19 cellular contexts compared by ENCODE assay signal in genomic region chr1:24894002-24894401, GRCh38. TPM values are rescaled to one million over a fixed set of nuclear protein-coding genes. Genes with fewer than 3 reads are reported as not detected.
DNase-seq lines count a peak whose midpoint lies in the region; ATAC-seq, FAIRE-seq and TF ChIP-seq lines count a peak whose summit lies in the region.
"Had no signal": no experiment of that assay in that cellular context is flagged by ENCODE, and none has a peak within 500 bp of the region (broad histone marks: within the 10 kb centered on the region; RNA-seq: fewer than 3 reads in every experiment).

No MANE protein-coding gene starts in this region.

- H3K27ac Mint-ChIP-seq in activated CD8-positive, alpha-beta T cell treated with anti-CD3 and anti-CD28 coated beads, Interleukin-2, amount 10 ng/mL, durations not matched to agents 7 days and 5 days: no peak overlapping the region
- no peak overlapping the region for H3K27ac Mint-ChIP-seq in activated CD8-positive, alpha-beta T cell treated with anti-CD3 and anti-CD28 coated beads for 36 hours
- H3K27ac Mint-ChIP-seq: GM23338 had no signal

- BruUV-seq in GM12878 (replicated peaks; lab: Mats Ljungman, UMichigan): no TSS peak

- no peaks in the 10 kb centered on the region for H3K79me2 ChIP-seq in GM12878 (ENCODE audit: control insufficient read depth, insufficient read depth, low read length)

- TF ChIP-seq CTCF in activated CD8-positive, alpha-beta T cell treated with anti-CD3 and anti-CD28 coated beads for 36 hours (IDR thresholded peaks at IDR 0.05): no peak
- TF ChIP-seq CTCF in GM10266 (IDR thresholded peaks at IDR 0.05; ENCODE audit: control insufficient read depth, insufficient read depth, low read depth, missing control alignments): no peak
- TF ChIP-seq CTCF in GM12878 (IDR thresholded peaks at IDR 0.05 in 2 of 3, conservative IDR thresholded peaks at IDR 0.05 in 1 of 3; ENCODE audit: control insufficient read depth in 2 of 3, extremely low read depth in 1 of 3, insufficient read depth in 1 of 3, low read depth in 3 of 3, low read length in 3 of 3): no peak
- TF ChIP-seq CTCF in spleen (IDR thresholded peaks at IDR 0.05 in 8 of 11, conservative IDR thresholded peaks at IDR 0.05 in 3 of 11): no peak

- H3K4me2 ChIP-seq in GM12878 (ENCODE audit: control insufficient read depth, insufficient read depth): no peak overlapping the region
- H3K4me2 ChIP-seq: GM23338, KMS-11, PC-9 had no signal

- H3K4me1 Mint-ChIP-seq in activated CD8-positive, alpha-beta T cell treated with anti-CD3 and anti-CD28 coated beads, Interleukin-2, amount 10 ng/mL, durations not matched to agents 7 days and 5 days (ENCODE audit: low read depth): peaks cover 9% of the 10 kb centered on the region
- H3K4me1 Mint-ChIP-seq in activated CD8-positive, alpha-beta T cell treated with anti-CD3 and anti-CD28 coated beads for 36 hours (ENCODE audit: low read depth): peaks cover 11% of the 10 kb centered on the region
- H3K4me1 Mint-ChIP-seq: GM23338 had no signal

- H3K27ac ChIP-seq in GM12878 (ENCODE audit: control insufficient read depth, insufficient read depth) (no peak overlapping the region), spleen (no peak overlapping the region)
- H3K27ac ChIP-seq: C4-2B, KMS-11, PC-9 had no signal

- intact Hi-C loops in activated CD8-positive, alpha-beta T cell treated with anti-CD3 and anti-CD28 coated beads for 36 hours (cut with micrococcal nuclease): loop anchor here (10.0 kb wide), 1 partner anchor 49 kb away; no protein-coding TSS in a partner anchor
- intact Hi-C loops in GM12878 (cut with micrococcal nuclease; ENCODE audit: unreplicated experiment): no loop called here
- intact Hi-C loops in spleen (cut with DNase I; ENCODE audit: low total_unique reads): no loop called here

- peaks cover 10% of the 10 kb centered on the region for H3K9me3 Mint-ChIP-seq in activated CD8-positive, alpha-beta T cell treated with anti-CD3 and anti-CD28 coated beads, Interleukin-2, amount 10 ng/mL, durations not matched to agents 7 days and 5 days (ENCODE audit: insufficient read depth)
- peaks cover 13% of the 10 kb centered on the region for H3K9me3 Mint-ChIP-seq in activated CD8-positive, alpha-beta T cell treated with anti-CD3 and anti-CD28 coated beads for 36 hours

- H3K4me3 Mint-ChIP-seq in activated CD8-positive, alpha-beta T cell treated with anti-CD3 and anti-CD28 coated beads, Interleukin-2, amount 10 ng/mL, durations not matched to agents 7 days and 5 days: no peak overlapping the region
- no peak overlapping the region for H3K4me3 Mint-ChIP-seq in activated CD8-positive, alpha-beta T cell treated with anti-CD3 and anti-CD28 coated beads for 36 hours
- H3K4me3 Mint-ChIP-seq: GM23338 had no signal

- H3K9ac ChIP-seq in GM12878 (ENCODE audit: control insufficient read depth, insufficient read depth, low read length): no peak overlapping the region
- H3K9ac ChIP-seq: KMS-11 had no signal

- H2AFZ ChIP-seq in GM12878 (ENCODE audit: control insufficient read depth, low read depth, low read length): no peak overlapping the region
- H2AFZ ChIP-seq: GM23338, PC-9 had no signal

- CTCF ChIA-PET in activated CD8-positive, alpha-beta T cell treated with anti-CD3 and anti-CD28 coated beads, Interleukin-2, amount 10 ng/mL, durations not matched to agents 7 days and 5 days (lab: Charles Lee): no interaction called here
- CTCF ChIA-PET in activated CD8-positive, alpha-beta T cell treated with anti-CD3 and anti-CD28 coated beads for 36 hours (lab: Charles Lee): interaction anchor here (1.4 kb wide), 1 partner anchor 44 kb away, joined by 3 read pairs; no protein-coding TSS in a partner anchor
- CTCF ChIA-PET in GM12878 (lab: Yijun Ruan, JAX): interaction anchor here (1.1 to 8.0 kb wide), 3 partner anchors 42 to 309 kb away, joined by 3 to 133 read pairs (median 7); no protein-coding TSS in a partner anchor

- H3K9me3 ChIP-seq in GM12878 (replicated peaks; ENCODE audit: control insufficient read depth, insufficient read depth, low read length) (peaks cover 6% of the 10 kb centered on the region), spleen (peaks cover 0 to 22% (median 15%) of the 10 kb centered on the region in 8 donors)

- SMC1A ChIA-PET in GM12878 (lab: Charles Lee; ENCODE audit: uncharacterized antibody, unreplicated experiment): interaction anchor here (0.8 to 1.7 kb wide), 6 partner anchors 14 to 235 kb away, joined by 3 to 9 read pairs (median 3); no protein-coding TSS in a partner anchor

- H3K27me3 Mint-ChIP-seq in activated CD8-positive, alpha-beta T cell treated with anti-CD3 and anti-CD28 coated beads, Interleukin-2, amount 10 ng/mL, durations not matched to agents 7 days and 5 days (ENCODE audit: low read depth): peaks cover 3% of the 10 kb centered on the region
- H3K27me3 Mint-ChIP-seq in activated CD8-positive, alpha-beta T cell treated with anti-CD3 and anti-CD28 coated beads for 36 hours: peaks cover 1% of the 10 kb centered on the region

- FAIRE-seq in GM12878 (lab: Jason Lieb, UNC): no peak
- no peak for FAIRE-seq in urothelium cell line (lab: Jason Lieb, UNC)
- FAIRE-seq: GM19239 had no signal

- H3K27me3 ChIP-seq in GM12878 (replicated peaks in 1 of 2; ENCODE audit: control insufficient read depth in 2 of 2, insufficient read depth in 2 of 2, low read length in 1 of 2): no peaks in the 10 kb centered on the region
- H3K27me3 ChIP-seq in spleen (replicated peaks in 1 of 7): no peaks in the 10 kb centered on the region

- TF ChIP-seq POLR2A in GM12878 (IDR thresholded peaks at IDR 0.05; ENCODE audit: low read depth, low read length) (no peak), spleen (IDR thresholded peaks at IDR 0.05) (no peak)

- no peaks in the 10 kb centered on the region for H4K20me1 ChIP-seq in GM12878 (ENCODE audit: control insufficient read depth, insufficient read depth)

- peaks cover 15% of the 10 kb centered on the region for H3K36me3 Mint-ChIP-seq in activated CD8-positive, alpha-beta T cell treated with anti-CD3 and anti-CD28 coated beads, Interleukin-2, amount 10 ng/mL, durations not matched to agents 7 days and 5 days (ENCODE audit: low read depth)
- peaks cover 15% of the 10 kb centered on the region for H3K36me3 Mint-ChIP-seq in activated CD8-positive, alpha-beta T cell treated with anti-CD3 and anti-CD28 coated beads for 36 hours (ENCODE audit: low read depth)

- no peak for TF ChIP-seq EP300 in GM12878 (IDR thresholded peaks at IDR 0.05; ENCODE audit: borderline replicate concordance in 1 of 2, control insufficient read depth in 1 of 2, low read depth in 2 of 2, low read length in 2 of 2)

- POLR2A ChIA-PET in activated CD8-positive, alpha-beta T cell treated with anti-CD3 and anti-CD28 coated beads, Interleukin-2, amount 10 ng/mL, durations not matched to agents 7 days and 5 days (lab: Charles Lee): no interaction called here
- POLR2A ChIA-PET in activated CD8-positive, alpha-beta T cell treated with anti-CD3 and anti-CD28 coated beads for 36 hours (lab: Charles Lee): interaction anchor here (0.7 to 1.1 kb wide), 2 partner anchors 34 to 45 kb away, joined by 3 read pairs; no protein-coding TSS in a partner anchor
- POLR2A ChIA-PET in GM12878 (lab: Charles Lee): interaction anchor here (0.6 to 1.3 kb wide), 5 partner anchors 9 to 161 kb away, joined by 3 to 4 read pairs (median 3); no protein-coding TSS in a partner anchor

- H3K36me3 ChIP-seq in GM12878 (ENCODE audit: control insufficient read depth in 2 of 2, insufficient read depth in 2 of 2, low read length in 1 of 2) (no peaks in the 10 kb centered on the region), spleen (no peaks in the 10 kb centered on the region)

- no peak for ATAC-seq in activated CD8-positive, alpha-beta T cell treated with anti-CD3 and anti-CD28 coated beads, Interleukin-2, amount 10 ng/mL, durations not matched to agents 7 days and 5 days
- no peak for ATAC-seq in activated CD8-positive, alpha-beta T cell treated with anti-CD3 and anti-CD28 coated beads for 36 hours
- ATAC-seq in GM12878: peak; percentile 36
- ATAC-seq: GM23338, Right ventricle myocardium inferior had no signal

- TF ChIP-seq RAD21 in GM12878 (IDR thresholded peaks at IDR 0.05; ENCODE audit: insufficient read depth, low read depth, low read length): no peak

- WGBS in GM12878 (ENCODE audit: insufficient coverage, insufficient replicate concordance, low lambda C conversion rate, missing lambda C conversion rate): 44% methylated on average over 8 of the region's 8 CpGs
- 68 to 83% (median 77%) methylated on average over 8 of the region's 8 CpGs for WGBS in spleen, 5 donors

- peak; percentile 16 for DNase-seq in activated CD8-positive, alpha-beta T cell treated with anti-CD3 and anti-CD28 coated beads, Interleukin-2, amount 10 ng/mL, durations not matched to agents 7 days and 5 days
- DNase-seq in activated CD8-positive, alpha-beta T cell treated with anti-CD3 and anti-CD28 coated beads for 36 hours: no peak
- peak; percentile 32 for DNase-seq in GM10266 (ENCODE audit: extremely low spot score)
- DNase-seq in GM12878 (ENCODE audit: low read depth, low spot score): no peak
- peak; percentile 16 for DNase-seq in spleen
- no peak for DNase-seq in HuH-7 (ENCODE audit: low spot score)
- DNase-seq in urothelium cell line (ENCODE audit: low spot score): no peak
- DNase-seq in NCI-H1105 (lab: John Stamatoyannopoulos, UW): no peak
- DNase-seq: MM.1S, NCI-H1105 treated with DMSO at 0.1 percent for 48 hours, NCI-H187, NCI-H69, PC-9 had no signal

- H3K4me1 ChIP-seq in GM12878 (ENCODE audit: control insufficient read depth, insufficient read depth, low read length) (no peaks in the 10 kb centered on the region; the same call in 1 of the 2 replicates), spleen (peaks cover 0 to 17% (median 5%) of the 10 kb centered on the region in 6 donors)

- in situ Hi-C loops in GM12878 (cut with MboI): no loop called here

- RAD21 ChIA-PET in GM12878 (lab: Charles Lee; ENCODE audit: unreplicated experiment): interaction anchor here (0.8 to 1.3 kb wide), 4 partner anchors 19 to 309 kb away, joined by 3 to 4 read pairs (median 3); no protein-coding TSS in a partner anchor

- H3K4me3 ChIP-seq in GM12878 (no peak overlapping the region), spleen (no peak overlapping the region)
- H3K4me3 ChIP-seq: GM23338, PC-9 had no signal

RNA-seq across cellular contexts. Expression of gene RUNX3, which starts 36.1 kb away (rescaled TPM):
- 100 to 1,000 TPM; 144 to 147 TPM for total RNA-seq in activated CD8-positive, alpha-beta T cell treated with anti-CD3 and anti-CD28 coated beads, Interleukin-2, amount 10 ng/mL, durations not matched to agents 7 days and 5 days
- 100 to 1,000 TPM; 180 to 183 TPM for total RNA-seq in activated CD8-positive, alpha-beta T cell treated with anti-CD3 and anti-CD28 coated beads for 36 hours
- 101 and 106 TPM in 2 replicates for total RNA-seq in GM12878 (2013; cell fraction: nucleolus; rRNA removed)
- total RNA-seq in GM12878 (2014; rRNA removed): 25.8 and 33.5 TPM in 2 replicates
- 18.4 and 19.0 TPM in 2 replicates for total RNA-seq in GM12878 (2014; rRNA removed; fragmentation: Illumina TruSeq; extraction: Trizol)
- total RNA-seq in GM12878 (2021): 148 and 151 TPM in 2 replicates
- polyA plus RNA-seq in GM12878 (2011; ENCODE audit: low read depth): 44.1 TPM
- polyA plus RNA-seq in GM12878 (2011; rRNA removed): 15.0 and 25.8 TPM in 2 replicates
- 45.6 and 51.9 TPM in 2 replicates for polyA plus RNA-seq in GM12878 (2011; cell fraction: cytosol; rRNA removed)
- polyA plus RNA-seq in GM12878 (2011; cell fraction: nucleus; rRNA removed): 72.8 and 112 TPM in 2 replicates
- polyA plus RNA-seq in GM12878 (2012): 91.6 and 104 TPM in 2 replicates
- polyA plus RNA-seq in GM12878 (2014; fragmentation: Illumina TruSeq; extraction: Trizol): 48.8 and 61.7 TPM in 2 replicates
- 10 to 100 TPM; 21.6 to 26.3 TPM for polyA plus RNA-seq in GM12878 (2014; fragmentation: Nextera tagmentation; extraction: Ambion mirVana)
- 64.7 and 79.6 TPM in 2 replicates for polyA plus RNA-seq in GM12878 (2014; rRNA removed)
- 10 to 100 TPM; 29.3 to 34.0 TPM for polyA plus RNA-seq in GM12878 (2016; fragmentation: Nextera tagmentation; extraction: Ambion mirVana)
- polyA minus RNA-seq in GM12878 (2011; rRNA and poly(A)+ RNA removed): 20.0 and 31.7 TPM in 2 replicates
- 30.6 and 47.6 TPM in 2 replicates for polyA minus RNA-seq in GM12878 (2011; cell fraction: cytosol; rRNA and poly(A)+ RNA removed)
- 30.8 and 46.2 TPM in 2 replicates for polyA minus RNA-seq in GM12878 (2011; cell fraction: nucleus; rRNA and poly(A)+ RNA removed)
- total RNA-seq in spleen: 10 to 100 TPM; 38.1 to 76.3 (median 52.3) TPM
- polyA plus RNA-seq in spleen: 10 to 100 TPM; 17.3 to 22.1 (median 18.2) TPM
- total RNA-seq: A172, PC-9 had no signal

Comparison
In these comparisons a context has a peak if more than half of its experiments do, and no peak if none do; other contexts are left out.
1. DNase-seq: peak in activated CD8-positive, alpha-beta T cell treated with anti-CD3 and anti-CD28 coated beads, Interleukin-2, amount 10 ng/mL, durations not matched to agents 7 days and 5 days (single experiment), GM10266 (single experiment) and spleen (single experiment); none in activated CD8-positive, alpha-beta T cell treated with anti-CD3 and anti-CD28 coated beads for 36 hours (single experiment), GM12878 (single experiment), HuH-7 (single experiment), urothelium cell line (single experiment) and NCI-H1105 (single experiment).